In genomic region chr6:103819509-103819908, GRCh38 we compare ENCODE assay signal across 32 cellular contexts.
"Had no signal": no experiment of that assay in that cellular context is flagged by ENCODE, and none has a peak within 500 bp of the region (broad histone marks: within the 10 kb centered on the region; RNA-seq: fewer than 3 reads in every experiment).

No MANE protein-coding gene starts in this region.

- H3K9me3 ChIP-seq: adrenal gland, body of pancreas had no signal

- H3K36me3 Mint-ChIP-seq: activated CD4-positive, alpha-beta memory T cell treated with anti-CD3 and anti-CD28 coated beads for 36 hours; activated naive CD4-positive, alpha-beta T cell treated with anti-CD3 and anti-CD28 coated beads, Interleukin-2, amount 50 U/mL, for 72 hours had no signal

- H3K4me2 ChIP-seq: KMS-11, PC-9 had no signal

- H3K9me3 Mint-ChIP-seq: activated T-helper 1 cell treated with anti-CD3 and anti-CD28 coated beads, Interleukin-12 subunit alpha, Interleukin-12 subunit beta, Interleukin-2, Interleukin-4 antibody, amounts not matched to agents 30 ng/mL and 10 ng/mL and 1 ng/mL, durations not matched to agents 14 hours and 24 hours and 36 hours had no signal

- H3K4me1 ChIP-seq: adrenal gland, body of pancreas, breast epithelium had no signal

- H3K4me3 ChIP-seq: adrenal gland, body of pancreas, breast epithelium, PC-9 had no signal

- H3K27me3 ChIP-seq: adrenal gland, body of pancreas, breast epithelium had no signal

- ATAC-seq: activated T-cell treated with anti-CD3 and anti-CD28 coated beads, Interleukin-2, amount 50 U/mL, for 4 hours; body of pancreas; Right ventricle myocardium inferior had no signal

- H3K27ac ChIP-seq: adrenal gland, body of pancreas, breast epithelium, KMS-11, PC-9, RWPE1, WERI-Rb-1 had no signal

- H2AFZ ChIP-seq: PC-9 had no signal

- H3K27me3 Mint-ChIP-seq: activated CD4-positive, alpha-beta memory T cell treated with anti-CD3 and anti-CD28 coated beads for 36 hours had no signal

- H3K9ac ChIP-seq: KMS-11 had no signal

- DNase-seq: activated CD4-positive, alpha-beta memory T cell treated with anti-CD3 and anti-CD28 coated beads for 36 hours; activated CD4-positive, alpha-beta T cell treated with anti-CD3 and anti-CD28 coated beads for 4 hours; activated CD4-positive, CD25-positive, alpha-beta regulatory T cell; activated CD8-positive, alpha-beta memory T cell treated with anti-CD3 and anti-CD28 coated beads, Interleukin-2, amount 50 U/mL, for 4 hours; activated gamma-delta T cell treated with Interleukin-2 at 50 U/mL for 16 hours; activated naive CD4-positive, alpha-beta T cell treated with anti-CD3 and anti-CD28 coated beads for 36 hours; activated T-cell treated with anti-CD3 and anti-CD28 coated beads for 4 hours; activated T-cell treated with anti-CD3 and anti-CD28 coated beads, Interleukin-2, amount 50 U/mL, for 4 hours; adrenal gland; body of pancreas; NCI-H1048; NCI-H1105 treated with DMSO at 0.1 percent for 48 hours; NCI-H1436; NCI-H1694; NCI-H1930; NCI-H2081 treated with DMSO at 0.1 percent for 48 hours; NCI-H2171; NCI-H510A; NCI-H748 treated with DMSO at 0.1 percent for 48 hours; PC-9; SIG-M5; SW 1271; T-helper 1 cell; T-helper 2 cell; T-helper 9 cell; WERI-Rb-1 had no signal

- H3K27ac Mint-ChIP-seq: activated CD4-positive, alpha-beta memory T cell treated with anti-CD3 and anti-CD28 coated beads for 36 hours; activated naive CD4-positive, alpha-beta T cell treated with anti-CD3 and anti-CD28 coated beads for 36 hours; activated naive CD4-positive, alpha-beta T cell treated with anti-CD3 and anti-CD28 coated beads, Interleukin-2, amount 50 U/mL, for 72 hours; activated T-helper 1 cell treated with anti-CD3 and anti-CD28 coated beads, Interleukin-12 subunit alpha, Interleukin-12 subunit beta, Interleukin-2, Interleukin-4 antibody, amounts not matched to agents 30 ng/mL and 10 ng/mL and 1 ng/mL, durations not matched to agents 14 hours and 24 hours and 36 hours had no signal

- H3K36me3 ChIP-seq: adrenal gland, breast epithelium, WERI-Rb-1 had no signal

- H3K4me3 Mint-ChIP-seq: activated CD4-positive, alpha-beta memory T cell treated with anti-CD3 and anti-CD28 coated beads for 36 hours; activated naive CD4-positive, alpha-beta T cell treated with anti-CD3 and anti-CD28 coated beads for 36 hours; activated T-cell treated with anti-CD3 and anti-CD28 coated beads, Interleukin-2, amount 50 U/mL, for 4 hours; activated T-helper 1 cell treated with anti-CD3 and anti-CD28 coated beads, Interleukin-12 subunit alpha, Interleukin-12 subunit beta, Interleukin-2, Interleukin-4 antibody, amounts not matched to agents 30 ng/mL and 10 ng/mL and 1 ng/mL, durations not matched to agents 14 hours and 24 hours and 36 hours had no signal
